Comparison of ENCODE assay signal across 8 cellular contexts in genomic region chr4:26459054-26459755, GRCh38. TPM values are rescaled to one million over a fixed set of nuclear protein-coding genes. Genes with fewer than 3 reads are reported as not detected.
DNase-seq lines count a peak whose midpoint lies in the region; ATAC-seq, FAIRE-seq and TF ChIP-seq lines count a peak whose summit lies in the region.

No MANE protein-coding gene starts in this region.

- H3K36me3 Mint-ChIP-seq in stimulated activated memory B cell treated with anti-CD40 and anti-IgM and Interleukin-4, amounts not matched to agents 10 μg/mL and 1 μg/mL and 100 μg/mL, for 72 hours: no peaks in the 10 kb centered on the region

- TF ChIP-seq CTCF in GM10266 (IDR thresholded peaks at IDR 0.05; ENCODE audit: control insufficient read depth, insufficient read depth, low read depth, missing control alignments) (peak; percentile 52), brain microvascular endothelial cell (IDR thresholded peaks at IDR 0.05; ENCODE audit: low read depth, low read length, missing control alignments) (peak; percentile 64), keratinocyte (optimal IDR thresholded peaks at IDR 0.05 in 1 of 3, IDR thresholded peaks at IDR 0.05 in 1 of 3, conservative IDR thresholded peaks at IDR 0.05 in 1 of 3; ENCODE audit: extremely low read depth in 1 of 3, insufficient read depth in 2 of 3, low read length in 3 of 3) (peak; percentile 42 to 59 (median 56)), tibial artery (IDR thresholded peaks at IDR 0.05) (peak; percentile 42 to 44)

- H3K27ac Mint-ChIP-seq in stimulated activated memory B cell treated with anti-CD40 and anti-IgM and Interleukin-4, amounts not matched to agents 10 μg/mL and 1 μg/mL and 100 μg/mL, for 72 hours: no peak overlapping the region

- no peak overlapping the region for H3K9ac ChIP-seq in keratinocyte (ENCODE audit: control insufficient read depth, extremely low read depth, insufficient read depth, low read length)

- in situ Hi-C loops in brain microvascular endothelial cell (cut with HindIII; ENCODE audit: low pct_ligation_motif_present, low sequenced_read_pairs): loop anchor here (25.0 kb wide), 1 partner anchor 253 kb away; no protein-coding TSS in a partner anchor

- dilution Hi-C loops in keratinocyte (cut with MboI; ENCODE audit: extremely low pct_ligation_motif_present, low sequenced_read_pairs): no loop called here

- H3K4me1 Mint-ChIP-seq in stimulated activated memory B cell treated with anti-CD40 and anti-IgM and Interleukin-4, amounts not matched to agents 10 μg/mL and 1 μg/mL and 100 μg/mL, for 72 hours: peaks cover 6% of the 10 kb centered on the region

- H3K27me3 Mint-ChIP-seq in stimulated activated memory B cell treated with anti-CD40 and anti-IgM and Interleukin-4, amounts not matched to agents 10 μg/mL and 1 μg/mL and 100 μg/mL, for 72 hours: peaks cover 25% of the 10 kb centered on the region

- H3K36me3 ChIP-seq in brain microvascular endothelial cell (replicated peaks) (no peaks in the 10 kb centered on the region), keratinocyte (ENCODE audit: control insufficient read depth in 2 of 2, extremely low read depth in 1 of 2, insufficient read depth in 2 of 2, low read length in 2 of 2) (no peaks in the 10 kb centered on the region), tibial artery (no peaks in the 10 kb centered on the region)

- peak overlapping the region; percentile 54 for H3K4me2 ChIP-seq in keratinocyte (ENCODE audit: control insufficient read depth, extremely low read depth, insufficient read depth, low read depth, low read length)

- no peaks in the 10 kb centered on the region for H3K4me1 ChIP-seq in keratinocyte (ENCODE audit: control insufficient read depth, extremely low read depth, insufficient read depth, low read length)
- no peaks in the 10 kb centered on the region for H3K4me1 ChIP-seq in tibial artery

- DNase-seq in AG08395 (ENCODE audit: low spot score): peak; percentile 75
- peak; percentile 54 for DNase-seq in GM10266 (ENCODE audit: extremely low spot score)
- DNase-seq in NCI-H748 treated with DMSO at 0.1 percent for 48 hours (lab: John Stamatoyannopoulos, UW): peak; percentile 2
- no peak for DNase-seq in brain microvascular endothelial cell
- DNase-seq in keratinocyte (ENCODE audit: low read depth, low spot score): peak; percentile 25
- no peak for DNase-seq in tibial artery

- no peaks in the 10 kb centered on the region for H3K27me3 ChIP-seq in brain microvascular endothelial cell (replicated peaks)
- no peaks in the 10 kb centered on the region for H3K27me3 ChIP-seq in keratinocyte (ENCODE audit: control insufficient read depth, extremely low read depth, insufficient read depth, low read length)
- H3K27me3 ChIP-seq in tibial artery: no peaks in the 10 kb centered on the region

- peak; percentile 41 for FAIRE-seq in keratinocyte (lab: Jason Lieb, UNC)

- H3K4me3 Mint-ChIP-seq in stimulated activated memory B cell treated with anti-CD40 and anti-IgM and Interleukin-4, amounts not matched to agents 10 μg/mL and 1 μg/mL and 100 μg/mL, for 72 hours: no peak overlapping the region

- no peak overlapping the region for H3K4me3 ChIP-seq in brain microvascular endothelial cell (ENCODE audit: low read depth, low read length)
- peak overlapping the region in 1 of 3 experiments; percentile 35 for H3K4me3 ChIP-seq in keratinocyte (ENCODE audit: control insufficient read depth in 2 of 3, extremely low read depth in 1 of 3, insufficient read depth in 2 of 3, low read depth in 1 of 3, low read length in 3 of 3)
- no peak overlapping the region for H3K4me3 ChIP-seq in tibial artery

- H3K9me3 Mint-ChIP-seq in stimulated activated memory B cell treated with anti-CD40 and anti-IgM and Interleukin-4, amounts not matched to agents 10 μg/mL and 1 μg/mL and 100 μg/mL, for 72 hours: peaks cover 2% of the 10 kb centered on the region

- H2AFZ ChIP-seq in keratinocyte (ENCODE audit: control insufficient read depth, low read length): peak overlapping the region; percentile 49

- intact Hi-C loops in tibial artery (cut with DNase I; ENCODE audit: low total_unique reads): loop anchor here (10.0 kb wide), 2 partner anchors 426 to 556 kb away; no protein-coding TSS in a partner anchor

- ATAC-seq in HG03039 (IDR thresholded peaks at IDR 0.05; ENCODE audit: unreplicated experiment): peak; percentile 56
- ATAC-seq in stimulated activated memory B cell treated with anti-CD40 and anti-IgM and Interleukin-4, amounts not matched to agents 10 μg/mL and 1 μg/mL and 100 μg/mL, for 72 hours: no peak

- no peaks in the 10 kb centered on the region for H4K20me1 ChIP-seq in keratinocyte (ENCODE audit: control insufficient read depth, extremely low read depth, insufficient read depth, low read length)

- H3K9me1 ChIP-seq in keratinocyte (ENCODE audit: control insufficient read depth, extremely low read depth, insufficient read depth, low read length): peaks cover 3% of the 10 kb centered on the region

- H3K79me2 ChIP-seq in keratinocyte (ENCODE audit: control insufficient read depth, insufficient read depth, low read length): no peaks in the 10 kb centered on the region

- no peaks in the 10 kb centered on the region for H3K9me3 ChIP-seq in keratinocyte (ENCODE audit: control insufficient read depth, low read depth, low read length)
- H3K9me3 ChIP-seq in tibial artery: no peaks in the 10 kb centered on the region

- no peak overlapping the region for H3K27ac ChIP-seq in brain microvascular endothelial cell
- no peak overlapping the region for H3K27ac ChIP-seq in keratinocyte (ENCODE audit: control insufficient read depth, insufficient read depth, low read length)
- no peak overlapping the region for H3K27ac ChIP-seq in tibial artery

RNA-seq across cellular contexts. Expression of gene CCKAR, which starts 31.1 kb away (rescaled TPM):
- not detected in 3 replicates for polyA plus RNA-seq in keratinocyte
- not detected for polyA plus RNA-seq in keratinocyte (2011; ENCODE audit: low read depth)
- polyA plus RNA-seq in keratinocyte (2011; cell fraction: cytosol; rRNA removed): not detected in 2 replicates
- polyA plus RNA-seq in keratinocyte (2011; cell fraction: nucleus; rRNA removed): not detected in 2 replicates
- not detected in 2 replicates for polyA plus RNA-seq in keratinocyte (2012; ENCODE audit: low replicate concordance)
- not detected in 3 replicates for polyA minus RNA-seq in keratinocyte
- polyA minus RNA-seq in keratinocyte (2011; cell fraction: cytosol; rRNA and poly(A)+ RNA removed): not detected
- not detected in 2 replicates for polyA minus RNA-seq in keratinocyte (2011; cell fraction: nucleus; rRNA and poly(A)+ RNA removed)

Comparison
In these comparisons a context has a peak if more than half of its experiments do, and no peak if none do; other contexts are left out.
1. DNase-seq: peak in AG08395 (single experiment), GM10266 (single experiment), NCI-H748 treated with DMSO at 0.1 percent for 48 hours (single experiment) and keratinocyte (single experiment); none in brain microvascular endothelial cell (single experiment) and tibial artery (0 of 2).
2. Peak in every context shown above with its lines, with median percentiles within 50 percentile points of each other: CTCF ChIP-seq.